17 cellular contexts compared by ENCODE assay signal in the genomic region with DNA sequence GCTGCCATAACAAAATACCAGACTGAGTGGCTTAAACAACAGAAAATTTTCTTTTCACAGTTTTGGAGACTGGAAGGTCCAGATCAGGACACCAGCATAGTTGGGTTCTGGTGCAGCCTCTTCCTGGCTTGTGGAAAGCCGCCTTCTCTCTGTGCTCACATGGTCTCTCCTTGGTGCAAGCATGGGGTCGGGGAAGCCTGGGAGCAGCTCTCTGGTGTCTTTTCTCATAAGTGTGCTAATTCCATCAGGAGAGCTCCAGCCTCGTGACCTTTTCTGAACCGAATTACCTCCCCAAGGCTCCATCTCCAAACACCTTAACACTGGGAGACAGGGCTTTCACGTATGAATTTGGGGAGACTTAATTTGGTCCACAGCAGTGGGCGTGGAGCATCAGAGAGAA. TPM values are rescaled to one million over a fixed set of nuclear protein-coding genes. Genes with fewer than 3 reads are reported as not detected.
DNase-seq lines count a peak whose midpoint lies in the region; ATAC-seq, FAIRE-seq and TF ChIP-seq lines count a peak whose summit lies in the region.
"Had no signal": no experiment of that assay in that cellular context is flagged by ENCODE, and none has a peak within 500 bp of the region (broad histone marks: within the 10 kb centered on the region; RNA-seq: fewer than 3 reads in every experiment).

No MANE protein-coding gene starts in this region.

- no peak for FAIRE-seq in HepG2 (lab: Jason Lieb, UNC)

- no peaks in the 10 kb centered on the region; a peak in 1 of 5 replicates for H3K27me3 ChIP-seq in HepG2 (ENCODE audit: control insufficient read depth in 1 of 2, insufficient read depth in 2 of 2, low read length in 2 of 2)
- no peaks in the 10 kb centered on the region for H3K27me3 ChIP-seq in right lobe of liver
- H3K27me3 ChIP-seq: BLaER1 treated with 17β-estradiol and CSF1 and Interleukin-3, amounts not matched to agents 10 nM and 100 nM had no signal

- no peak for TF ChIP-seq POLR2A in HepG2 (IDR thresholded peaks at IDR 0.05; ENCODE audit: insufficient read depth in 1 of 2, low read depth in 2 of 2, low read length in 2 of 2)
- TF ChIP-seq POLR2A in right lobe of liver (IDR thresholded peaks at IDR 0.05): no peak

- CTCF ChIA-PET in HepG2 (lab: Yijun Ruan, JAX; ENCODE audit: low intra/inter-chr PET ratio, low total read pairs): no interaction called here

- H3K79me2 ChIP-seq in HepG2 (ENCODE audit: insufficient read depth, low read length): peaks cover 10% of the 10 kb centered on the region

- no TSS peak for BruUV-seq in HepG2 (replicated peaks; lab: Mats Ljungman, UMichigan)

- H3K4me1 ChIP-seq in HepG2 (ENCODE audit: insufficient read depth, low read length) (peaks cover 45% of the 10 kb centered on the region), right lobe of liver (peaks cover 0 to 7% (median 0%) of the 10 kb centered on the region in 4 donors)

- no peak overlapping the region for H3K4me3 Mint-ChIP-seq in progenitor cell of endocrine pancreas (ENCODE audit: low read depth)
- no peak overlapping the region for H3K4me3 Mint-ChIP-seq in stimulated activated naive B cell treated with anti-CD40 and anti-IgM and Interleukin-4, amounts not matched to agents 10 μg/mL and 1 μg/mL and 100 μg/mL, for 72 hours
- H3K4me3 Mint-ChIP-seq in activated T-cell treated with anti-CD3 and anti-CD28 coated beads, Interleukin-2, amount 50 U/mL, for 24 hours: no peak overlapping the region
- H3K4me3 Mint-ChIP-seq: CD4-positive, CD25-positive, alpha-beta regulatory T cell had no signal

- H3K4me3 ChIP-seq in HepG2 (replicated peaks in 1 of 3; ENCODE audit: insufficient read depth in 1 of 3, low read depth in 2 of 3, low read length in 3 of 3) (no peak overlapping the region), right lobe of liver (no peak overlapping the region)
- H3K4me3 ChIP-seq: BLaER1 treated with 17β-estradiol and CSF1 and Interleukin-3, amounts not matched to agents 10 nM and 100 nM had no signal

- no peak overlapping the region for H3K9ac ChIP-seq in HepG2 (ENCODE audit: insufficient read depth, low read depth, low read length)
- H3K9ac ChIP-seq: BLaER1 treated with 17β-estradiol and CSF1 and Interleukin-3, amounts not matched to agents 10 nM and 100 nM had no signal

- POLR2A ChIA-PET in HepG2 (lab: Yijun Ruan, JAX): interaction anchor here (5.8 kb wide), 1 partner anchor 12 kb away, joined by 39 read pairs; no protein-coding TSS in a partner anchor

- H3K4me1 Mint-ChIP-seq in progenitor cell of endocrine pancreas (ENCODE audit: low read depth): peaks cover 43% of the 10 kb centered on the region
- H3K4me1 Mint-ChIP-seq in stimulated activated naive B cell treated with anti-CD40 and anti-IgM and Interleukin-4, amounts not matched to agents 10 μg/mL and 1 μg/mL and 100 μg/mL, for 72 hours: peaks cover 8 to 13% of the 10 kb centered on the region in 2 donors
- peaks cover 15% of the 10 kb centered on the region for H3K4me1 Mint-ChIP-seq in activated T-cell treated with anti-CD3 and anti-CD28 coated beads, Interleukin-2, amount 50 U/mL, for 24 hours (ENCODE audit: low read depth)

- peaks cover 27% of the 10 kb centered on the region for H3K9me3 ChIP-seq in HepG2 (ENCODE audit: low read length)
- H3K9me3 ChIP-seq in right lobe of liver: no peaks in the 10 kb centered on the region

- H3K27ac Mint-ChIP-seq in progenitor cell of endocrine pancreas: peak overlapping the region; percentile 99
- H3K27ac Mint-ChIP-seq in stimulated activated naive B cell treated with anti-CD40 and anti-IgM and Interleukin-4, amounts not matched to agents 10 μg/mL and 1 μg/mL and 100 μg/mL, for 72 hours: no peak overlapping the region
- H3K27ac Mint-ChIP-seq in activated T-cell treated with anti-CD3 and anti-CD28 coated beads, Interleukin-2, amount 50 U/mL, for 24 hours: no peak overlapping the region
- H3K27ac Mint-ChIP-seq: CD4-positive, CD25-positive, alpha-beta regulatory T cell had no signal

- H3K9me3 Mint-ChIP-seq in progenitor cell of endocrine pancreas (ENCODE audit: low read depth): peaks cover 14% of the 10 kb centered on the region
- H3K9me3 Mint-ChIP-seq in stimulated activated naive B cell treated with anti-CD40 and anti-IgM and Interleukin-4, amounts not matched to agents 10 μg/mL and 1 μg/mL and 100 μg/mL, for 72 hours: peaks cover 14 to 16% of the 10 kb centered on the region in 2 donors
- peaks cover 15% of the 10 kb centered on the region for H3K9me3 Mint-ChIP-seq in activated T-cell treated with anti-CD3 and anti-CD28 coated beads, Interleukin-2, amount 50 U/mL, for 24 hours

- H3K4me2 ChIP-seq in HepG2 (ENCODE audit: low read depth, low read length): no peak overlapping the region
- H3K4me2 ChIP-seq: BLaER1 treated with 17β-estradiol and CSF1 and Interleukin-3, amounts not matched to agents 10 nM and 100 nM had no signal

- in situ Hi-C loops in HepG2 (cut with HindIII; ENCODE audit: extremely low pct_ligation_motif_present, low pct_unique_long_range_greater_than_20kb): loop anchor here (10.0 kb wide), 1 partner anchor 49 kb away; a partner anchor contains a TSS

- TF ChIP-seq CTCF in HepG2 (CRISPR knock-in tag; IDR thresholded peaks at IDR 0.05) (no peak), right lobe of liver (IDR thresholded peaks at IDR 0.05) (no peak), progenitor cell of endocrine pancreas (IDR thresholded peaks at IDR 0.05; ENCODE audit: unreplicated experiment) (no peak)

- no peak overlapping the region for H2AFZ ChIP-seq in HepG2 (ENCODE audit: low read length)

- DNase-seq in HepG2 (ENCODE audit: low spot score) (no peak), right lobe of liver (no peak), left lobe of liver (ENCODE audit: low spot score) (peak; percentile 22), progenitor cell of endocrine pancreas (ENCODE audit: low spot score, unreplicated experiment) (no peak), GM19238 (ENCODE audit: insufficient read length, low spot score) (no peak), DMS79 (lab: John Stamatoyannopoulos, UW) (no peak)
- DNase-seq in stimulated activated naive B cell treated with anti-CD40 and anti-IgM and Interleukin-4, amounts not matched to agents 10 μg/mL and 1 μg/mL and 100 μg/mL, for 72 hours: no peak
- DNase-seq in activated T-cell treated with anti-CD3 and anti-CD28 coated beads, Interleukin-2, amount 50 U/mL, for 24 hours: no peak
- DNase-seq: ACHN; CD4-positive, CD25-positive, alpha-beta regulatory T cell; DND-41; GDM1 had no signal

- H3K36me3 Mint-ChIP-seq in progenitor cell of endocrine pancreas (ENCODE audit: insufficient read depth): peaks cover 16% of the 10 kb centered on the region
- peaks cover 21 to 28% of the 10 kb centered on the region in 2 donors for H3K36me3 Mint-ChIP-seq in stimulated activated naive B cell treated with anti-CD40 and anti-IgM and Interleukin-4, amounts not matched to agents 10 μg/mL and 1 μg/mL and 100 μg/mL, for 72 hours
- H3K36me3 Mint-ChIP-seq in activated T-cell treated with anti-CD3 and anti-CD28 coated beads, Interleukin-2, amount 50 U/mL, for 24 hours (ENCODE audit: low read depth): peaks cover 20% of the 10 kb centered on the region

- H4K20me1 ChIP-seq in HepG2 (ENCODE audit: insufficient read depth, low read length): no peaks in the 10 kb centered on the region

- TF ChIP-seq EP300 in HepG2 (IDR thresholded peaks at IDR 0.05; ENCODE audit: low read depth in 2 of 2, low read length in 2 of 2): no peak
- no peak for TF ChIP-seq EP300 in HepG2 (CRISPR knock-in tag; IDR thresholded peaks at IDR 0.05; ENCODE audit: borderline replicate concordance)

- TF ChIP-seq RAD21 in HepG2 (CRISPR knock-in tag; IDR thresholded peaks at IDR 0.05): no peak

- intact Hi-C loops in HepG2 (cut with micrococcal nuclease; ENCODE audit: unreplicated experiment): no loop called here
- intact Hi-C loops in right lobe of liver (cut with DNase I): no loop called here

- 93% methylated on average over 4 of the region's 6 CpGs for WGBS in HepG2 (ENCODE audit: low lambda C conversion rate)
- WGBS in right lobe of liver (ENCODE audit: insufficient coverage, low coverage, low lambda C conversion rate, missing lambda C conversion rate): 100% methylated on average over 1 of the region's 6 CpGs

- H3K27ac ChIP-seq in HepG2 (ENCODE audit: extremely low read length, insufficient read depth, low read length): peak overlapping the region; percentile 48
- no peak overlapping the region for H3K27ac ChIP-seq in right lobe of liver
- H3K27ac ChIP-seq: BLaER1 treated with 17β-estradiol and CSF1 and Interleukin-3, amounts not matched to agents 10 nM and 100 nM had no signal

- ATAC-seq in HepG2: no peak
- ATAC-seq in right lobe of liver: no peak
- ATAC-seq in left lobe of liver: no peak
- no peak for ATAC-seq in stimulated activated naive B cell treated with anti-CD40 and anti-IgM and Interleukin-4, amounts not matched to agents 10 μg/mL and 1 μg/mL and 100 μg/mL, for 72 hours (replicated peaks)
- ATAC-seq: HCT116 had no signal

- H3K36me3 ChIP-seq in HepG2 (replicated peaks in 1 of 2; ENCODE audit: control insufficient read depth in 1 of 2, insufficient read depth in 2 of 2, low read length in 2 of 2) (no peaks in the 10 kb centered on the region), right lobe of liver (no peaks in the 10 kb centered on the region)

- no peaks in the 10 kb centered on the region for H3K27me3 Mint-ChIP-seq in progenitor cell of endocrine pancreas
- H3K27me3 Mint-ChIP-seq in stimulated activated naive B cell treated with anti-CD40 and anti-IgM and Interleukin-4, amounts not matched to agents 10 μg/mL and 1 μg/mL and 100 μg/mL, for 72 hours: no peaks in the 10 kb centered on the region
- H3K27me3 Mint-ChIP-seq in activated T-cell treated with anti-CD3 and anti-CD28 coated beads, Interleukin-2, amount 50 U/mL, for 24 hours: no peaks in the 10 kb centered on the region
- H3K27me3 Mint-ChIP-seq: CD4-positive, CD25-positive, alpha-beta regulatory T cell had no signal

RNA-seq across cellular contexts. Expression of a gene that starts 4.8 kb away (rescaled TPM):
- total RNA-seq in HepG2 (2016; rRNA removed; fragmentation: Illumina TruSeq; extraction: Trizol) (85.5 and 101 TPM in 2 replicates), right lobe of liver (10 to 100 TPM in 5 of 6 experiments, 1 to 10 TPM in 1; 6.6 to 18.6 (median 15.4) TPM), left lobe of liver (9.3 TPM), progenitor cell of endocrine pancreas (53.2 and 57.9 TPM in 2 replicates)
- total RNA-seq in HepG2 (2016; cell fraction: cytosol; rRNA removed; fragmentation: Illumina TruSeq; extraction: Trizol; ENCODE audit: low read depth): 9.2 and 10.8 TPM in 2 replicates
- 73.1 and 98.3 TPM in 2 replicates for total RNA-seq in HepG2 (2016; cell fraction: insoluble cytoplasmic fraction; rRNA removed; fragmentation: Illumina TruSeq; extraction: Trizol)
- total RNA-seq in HepG2 (2016; cell fraction: membrane; rRNA removed; fragmentation: Illumina TruSeq; extraction: Trizol): 17.2 and 23.2 TPM in 2 replicates
- 61.0 and 70.2 TPM in 2 replicates for total RNA-seq in HepG2 (2016; cell fraction: nucleus; rRNA removed; fragmentation: Illumina TruSeq; extraction: Trizol)
- polyA plus RNA-seq in HepG2 (2011; rRNA removed): 20.1 and 24.1 TPM in 2 replicates
- 9.2 and 11.6 TPM in 2 replicates for polyA plus RNA-seq in HepG2 (2011; cell fraction: cytosol; rRNA removed)
- polyA plus RNA-seq in HepG2 (2011; cell fraction: nucleus; rRNA removed): 31.1 and 31.6 TPM in 2 replicates
- 37.7 and 40.3 TPM in 2 replicates for polyA plus RNA-seq in HepG2 (2012)
- polyA plus RNA-seq in HepG2 (2016; cell fraction: cytosol; fragmentation: Illumina TruSeq; extraction: Trizol; ENCODE audit: low read depth): 3.6 and 4.3 TPM in 2 replicates
- polyA plus RNA-seq in HepG2 (2016; cell fraction: insoluble cytoplasmic fraction; fragmentation: Illumina TruSeq; extraction: Trizol; ENCODE audit: low read depth): 116 and 119 TPM in 2 replicates
- polyA plus RNA-seq in HepG2 (2016; cell fraction: membrane; fragmentation: Illumina TruSeq; extraction: Trizol; ENCODE audit: low read depth): 8.8 and 12.3 TPM in 2 replicates
- polyA plus RNA-seq in HepG2 (2016; cell fraction: nucleus; fragmentation: Illumina TruSeq; extraction: Trizol; ENCODE audit: insufficient read depth, low read depth): 109 and 116 TPM in 2 replicates
- polyA minus RNA-seq in HepG2 (2011; rRNA and poly(A)+ RNA removed; ENCODE audit: low replicate concordance): 35.4 and 59.3 TPM in 2 replicates
- polyA minus RNA-seq in HepG2 (2011; cell fraction: cytosol; rRNA and poly(A)+ RNA removed): 14.2 and 15.8 TPM in 2 replicates
- polyA minus RNA-seq in HepG2 (2011; cell fraction: nucleus; rRNA and poly(A)+ RNA removed): 62.8 and 65.3 TPM in 2 replicates

RNA-seq across cellular contexts. Expression of a gene that starts 42.3 kb away (rescaled TPM):
- total RNA-seq in HepG2 (2016; rRNA removed; fragmentation: Illumina TruSeq; extraction: Trizol) (not detected in 2 replicates), right lobe of liver (not detected), left lobe of liver (not detected), progenitor cell of endocrine pancreas (not detected in 2 replicates)
- not detected in 2 replicates for total RNA-seq in HepG2 (2016; cell fraction: cytosol; rRNA removed; fragmentation: Illumina TruSeq; extraction: Trizol; ENCODE audit: low read depth)
- not detected in 2 replicates for total RNA-seq in HepG2 (2016; cell fraction: insoluble cytoplasmic fraction; rRNA removed; fragmentation: Illumina TruSeq; extraction: Trizol)
- not detected in 2 replicates for total RNA-seq in HepG2 (2016; cell fraction: membrane; rRNA removed; fragmentation: Illumina TruSeq; extraction: Trizol)
- total RNA-seq in HepG2 (2016; cell fraction: nucleus; rRNA removed; fragmentation: Illumina TruSeq; extraction: Trizol): not detected in 2 replicates
- polyA plus RNA-seq in HepG2 (2011; rRNA removed): not detected in 2 replicates
- polyA plus RNA-seq in HepG2 (2011; cell fraction: cytosol; rRNA removed): not detected in 2 replicates
- polyA plus RNA-seq in HepG2 (2011; cell fraction: nucleus; rRNA removed): not detected in 2 replicates
- not detected in 2 replicates for polyA plus RNA-seq in HepG2 (2012)
- not detected in 2 replicates for polyA plus RNA-seq in HepG2 (2016; cell fraction: cytosol; fragmentation: Illumina TruSeq; extraction: Trizol; ENCODE audit: low read depth)
- polyA plus RNA-seq in HepG2 (2016; cell fraction: insoluble cytoplasmic fraction; fragmentation: Illumina TruSeq; extraction: Trizol; ENCODE audit: low read depth): not detected in 2 replicates
- polyA plus RNA-seq in HepG2 (2016; cell fraction: membrane; fragmentation: Illumina TruSeq; extraction: Trizol; ENCODE audit: low read depth): not detected in 2 replicates
- polyA plus RNA-seq in HepG2 (2016; cell fraction: nucleus; fragmentation: Illumina TruSeq; extraction: Trizol; ENCODE audit: insufficient read depth, low read depth): not detected in 2 replicates
- polyA minus RNA-seq in HepG2 (2011; rRNA and poly(A)+ RNA removed; ENCODE audit: low replicate concordance): not detected in 2 replicates
- polyA minus RNA-seq in HepG2 (2011; cell fraction: cytosol; rRNA and poly(A)+ RNA removed): not detected in 2 replicates
- polyA minus RNA-seq in HepG2 (2011; cell fraction: nucleus; rRNA and poly(A)+ RNA removed): not detected in 2 replicates
- total RNA-seq: A172; CD4-positive, CD25-positive, alpha-beta regulatory T cell; H4; IMR-90 had no signal
- polyA plus RNA-seq: CD4-positive, CD25-positive, alpha-beta regulatory T cell; IMR-90 had no signal

RNA-seq across cellular contexts. Expression of a gene that starts 51.9 kb away (rescaled TPM):
- total RNA-seq in HepG2 (2016; rRNA removed; fragmentation: Illumina TruSeq; extraction: Trizol) (19.5 and 23.6 TPM in 2 replicates), right lobe of liver (10 to 100 TPM; 22.4 to 35.9 (median 31.7) TPM), left lobe of liver (37.1 TPM), progenitor cell of endocrine pancreas (110 and 114 TPM in 2 replicates)
- 14.7 and 23.0 TPM in 2 replicates for total RNA-seq in HepG2 (2016; cell fraction: cytosol; rRNA removed; fragmentation: Illumina TruSeq; extraction: Trizol; ENCODE audit: low read depth)
- total RNA-seq in HepG2 (2016; cell fraction: insoluble cytoplasmic fraction; rRNA removed; fragmentation: Illumina TruSeq; extraction: Trizol): 19.2 and 20.0 TPM in 2 replicates
- 15.0 and 15.8 TPM in 2 replicates for total RNA-seq in HepG2 (2016; cell fraction: membrane; rRNA removed; fragmentation: Illumina TruSeq; extraction: Trizol)
- 26.7 and 30.9 TPM in 2 replicates for total RNA-seq in HepG2 (2016; cell fraction: nucleus; rRNA removed; fragmentation: Illumina TruSeq; extraction: Trizol)
- polyA plus RNA-seq in HepG2 (2011; rRNA removed): 29.4 and 30.2 TPM in 2 replicates
- 17.2 and 19.1 TPM in 2 replicates for polyA plus RNA-seq in HepG2 (2011; cell fraction: cytosol; rRNA removed)
- 47.0 and 50.9 TPM in 2 replicates for polyA plus RNA-seq in HepG2 (2011; cell fraction: nucleus; rRNA removed)
- 21.6 and 23.2 TPM in 2 replicates for polyA plus RNA-seq in HepG2 (2012)
- polyA plus RNA-seq in HepG2 (2016; cell fraction: cytosol; fragmentation: Illumina TruSeq; extraction: Trizol; ENCODE audit: low read depth): 0.96 and 1.0 TPM in 2 replicates
- 20.6 and 24.1 TPM in 2 replicates for polyA plus RNA-seq in HepG2 (2016; cell fraction: insoluble cytoplasmic fraction; fragmentation: Illumina TruSeq; extraction: Trizol; ENCODE audit: low read depth)
- 4.4 and 4.9 TPM in 2 replicates for polyA plus RNA-seq in HepG2 (2016; cell fraction: membrane; fragmentation: Illumina TruSeq; extraction: Trizol; ENCODE audit: low read depth)
- 31.6 and 31.8 TPM in 2 replicates for polyA plus RNA-seq in HepG2 (2016; cell fraction: nucleus; fragmentation: Illumina TruSeq; extraction: Trizol; ENCODE audit: insufficient read depth, low read depth)
- polyA minus RNA-seq in HepG2 (2011; rRNA and poly(A)+ RNA removed; ENCODE audit: low replicate concordance): 61.5 and 94.1 TPM in 2 replicates
- 27.4 and 36.0 TPM in 2 replicates for polyA minus RNA-seq in HepG2 (2011; cell fraction: cytosol; rRNA and poly(A)+ RNA removed)
- 92.4 and 94.1 TPM in 2 replicates for polyA minus RNA-seq in HepG2 (2011; cell fraction: nucleus; rRNA and poly(A)+ RNA removed)
